ENCODE assay signal across 18 cellular contexts in the genomic region with DNA sequence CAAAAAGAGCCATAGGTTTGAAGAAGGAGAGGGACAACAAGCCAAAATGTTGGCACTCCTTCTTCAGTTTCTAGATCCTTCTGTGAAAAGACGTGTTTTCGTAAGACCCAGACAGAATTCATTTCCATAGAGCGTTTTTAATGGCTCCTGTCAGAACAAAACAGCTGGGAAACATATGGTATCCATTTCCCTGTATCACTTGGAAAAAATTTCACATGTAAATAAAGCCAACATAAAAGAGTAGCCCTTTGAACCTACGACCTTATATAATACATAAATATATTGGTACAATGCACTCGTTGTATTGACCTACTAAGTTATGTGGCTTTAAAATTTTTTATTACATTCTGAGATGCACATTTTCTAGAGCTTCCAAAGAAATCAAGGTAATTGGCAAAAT.
"Had no signal": no experiment of that assay in that cellular context is flagged by ENCODE, and none has a peak within 500 bp of the region (broad histone marks: within the 10 kb centered on the region; RNA-seq: fewer than 3 reads in every experiment).

No MANE protein-coding gene starts in this region.

- H3K4me1 ChIP-seq: parathyroid adenoma, right lobe of liver, stomach had no signal

- DNase-seq: activated CD4-positive, alpha-beta T cell treated with anti-CD3 and anti-CD28 coated beads, Interleukin-2, amount 50 U/mL, for 1 hour; activated CD8-positive, alpha-beta memory T cell treated with anti-CD3 and anti-CD28 coated beads, Interleukin-2, amount 50 U/mL, for 4 hours; activated effector memory CD4-positive, alpha-beta T cell treated with Interleukin-2 at 50 U/mL for 16 hours; activated naive CD4-positive, alpha-beta T cell treated with anti-CD3 and anti-CD28 coated beads, Interleukin-2, amount 10 ng/mL, durations not matched to agents 7 days and 5 days; activated T-cell treated with anti-CD3 and anti-CD28 coated beads, Interleukin-2, amount 50 U/mL, for 4 hours; effector CD4-positive, alpha-beta T cell; head of caudate nucleus; left ventricle myocardium superior; naive thymus-derived CD4-positive, alpha-beta T cell; right lobe of liver; small intestine; stimulated activated CD4-positive, alpha-beta T cell treated with anti-CD3 and anti-CD28 coated beads, Interleukin-15, amount 100 ng/mL, for 24 hours; stimulated activated CD4-positive, alpha-beta T cell treated with anti-CD3 and anti-CD28 coated beads, Interleukin-4, amount 100 ng/mL, for 1 hour; stomach; T1000; trophoblast cell had no signal

- H3K79me2 ChIP-seq: parathyroid adenoma had no signal

- H3K9ac ChIP-seq: parathyroid adenoma had no signal

- H3K4me3 ChIP-seq: right lobe of liver, stomach had no signal

- H3K27ac ChIP-seq: parathyroid adenoma, right lobe of liver, stomach had no signal

- FAIRE-seq: small intestine had no signal

- H3K27me3 ChIP-seq: right lobe of liver, stomach had no signal

- H2AFZ ChIP-seq: parathyroid adenoma had no signal

- H3K9me3 ChIP-seq: right lobe of liver, stomach had no signal

- H3K36me3 ChIP-seq: right lobe of liver, stomach had no signal

- ATAC-seq: activated CD4-positive, CD25-positive, alpha-beta regulatory T cell treated with anti-CD3 and anti-CD28 coated beads, Interleukin-2, amount 50 U/mL, for 24 hours; activated T-cell treated with anti-CD3 and anti-CD28 coated beads, Interleukin-2, amount 50 U/mL, for 4 hours; left ventricle myocardium superior; naive thymus-derived CD4-positive, alpha-beta T cell; right lobe of liver had no signal
